In the genomic region with DNA sequence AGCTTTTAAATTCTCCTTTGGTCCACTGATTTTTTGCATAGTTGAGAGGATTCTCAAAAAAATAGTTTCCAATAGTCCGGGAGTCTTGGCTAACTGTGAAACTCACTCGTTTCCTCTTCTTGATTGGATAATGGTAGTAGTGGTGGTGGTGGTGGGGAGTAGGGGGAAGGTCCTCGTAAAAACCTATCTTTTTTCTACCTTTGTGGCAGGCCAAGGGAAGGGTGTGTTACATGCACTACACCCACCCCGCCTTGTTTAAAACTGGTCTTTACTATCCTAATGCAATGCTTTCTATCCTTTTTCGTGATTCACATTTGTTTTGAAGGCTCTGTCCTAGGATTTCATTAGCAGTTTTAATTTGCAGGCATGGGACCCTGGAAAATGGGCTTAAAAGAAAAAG, we compare ENCODE assay signal across 14 cellular contexts. TPM values are rescaled to one million over a fixed set of nuclear protein-coding genes. Genes with fewer than 3 reads are reported as not detected.
DNase-seq lines count a peak whose midpoint lies in the region; ATAC-seq, FAIRE-seq and TF ChIP-seq lines count a peak whose summit lies in the region.
"Had no signal": no experiment of that assay in that cellular context is flagged by ENCODE, and none has a peak within 500 bp of the region (broad histone marks: within the 10 kb centered on the region; RNA-seq: fewer than 3 reads in every experiment).

No MANE protein-coding gene starts in this region.

- peaks cover 17% of the 10 kb centered on the region for H4K20me1 ChIP-seq in HepG2 (ENCODE audit: insufficient read depth, low read length)

- H3K9me3 ChIP-seq in HepG2 (ENCODE audit: low read length), result no peaks in the 10 kb centered on the region
- H3K9me3 ChIP-seq in right lobe of liver, result no peaks in the 10 kb centered on the region
- no peaks in the 10 kb centered on the region for H3K9me3 ChIP-seq in duodenal mucosa (ENCODE audit: control insufficient read depth in 1 of 2, low read length in 2 of 2)

- 0 out of 2 replicates have a peak overlapping the region, but pooled peaks have one; percentile 91 for H3K4me2 ChIP-seq in HepG2 (ENCODE audit: low read depth, low read length)

- TF ChIP-seq CTCF in HepG2 (CRISPR knock-in tag; IDR thresholded peaks at IDR 0.05) (no peak), right lobe of liver (IDR thresholded peaks at IDR 0.05) (no peak), nephron progenitor cell (IDR thresholded peaks at IDR 0.05) (no peak)

- intact Hi-C loops in HepG2 (cut with micrococcal nuclease; ENCODE audit: unreplicated experiment), result loop anchor here (5.0 kb wide), 2 partner anchors 123 to 148 kb away; no protein-coding TSS in a partner anchor
- intact Hi-C loops in right lobe of liver (cut with DNase I), result no loop called here
- intact Hi-C loops in activated CD4-positive, alpha-beta memory T cell treated with anti-CD3 and anti-CD28 coated beads for 36 hours (cut with micrococcal nuclease), result loop anchor here (10.0 kb wide), 2 partner anchors 526 to 834 kb away; a partner anchor contains a TSS

- H3K9ac ChIP-seq in HepG2 (ENCODE audit: insufficient read depth, low read depth, low read length) (no peak overlapping the region), duodenal mucosa (ENCODE audit: low read depth in 1 of 2, low read length in 2 of 2) (no peak overlapping the region)

- in situ Hi-C loops in HepG2 (cut with HindIII; ENCODE audit: extremely low pct_ligation_motif_present, low pct_unique_long_range_greater_than_20kb), result loop anchor here (10.0 kb wide), 1 partner anchor 206 kb away; no protein-coding TSS in a partner anchor

- H3K4me3 Mint-ChIP-seq in nephron progenitor cell, result peak overlapping the region; percentile 98
- no peak overlapping the region for H3K4me3 Mint-ChIP-seq in activated CD4-positive, alpha-beta memory T cell treated with anti-CD3 and anti-CD28 coated beads for 36 hours
- H3K4me3 Mint-ChIP-seq: activated CD4-positive, alpha-beta T cell treated with anti-CD3 and anti-CD28 coated beads, Interleukin-2, amount 10 ng/mL, durations not matched to agents 24 days and 14 days had no signal

- peaks cover 5% of the 10 kb centered on the region for H3K27me3 Mint-ChIP-seq in nephron progenitor cell (ENCODE audit: low read depth, poor library complexity)
- H3K27me3 Mint-ChIP-seq in activated CD4-positive, alpha-beta memory T cell treated with anti-CD3 and anti-CD28 coated beads for 36 hours, result peaks cover 70% of the 10 kb centered on the region

- H3K27ac ChIP-seq in HepG2 (ENCODE audit: extremely low read length, insufficient read depth, low read length), result no peak overlapping the region
- H3K27ac ChIP-seq in right lobe of liver, result no peak overlapping the region
- H3K27ac ChIP-seq in duodenal mucosa (ENCODE audit: low read depth, low read length), result peak overlapping the region; percentile 13

- H3K4me1 Mint-ChIP-seq in nephron progenitor cell, result peaks cover 83% of the 10 kb centered on the region
- peaks cover 8% of the 10 kb centered on the region for H3K4me1 Mint-ChIP-seq in activated CD4-positive, alpha-beta memory T cell treated with anti-CD3 and anti-CD28 coated beads for 36 hours (ENCODE audit: low read depth)

- no peak overlapping the region for H2AFZ ChIP-seq in HepG2 (ENCODE audit: low read length)

- H3K36me3 Mint-ChIP-seq in nephron progenitor cell (ENCODE audit: low read depth), result no peaks in the 10 kb centered on the region
- H3K36me3 Mint-ChIP-seq in activated CD4-positive, alpha-beta memory T cell treated with anti-CD3 and anti-CD28 coated beads for 36 hours, result no peaks in the 10 kb centered on the region

- no peak for TF ChIP-seq EP300 in HepG2 (IDR thresholded peaks at IDR 0.05; ENCODE audit: low read depth in 2 of 2, low read length in 2 of 2)
- no peak for TF ChIP-seq EP300 in HepG2 (CRISPR knock-in tag; IDR thresholded peaks at IDR 0.05; ENCODE audit: borderline replicate concordance)

- no peaks in the 10 kb centered on the region; a peak in 3 of 5 replicates for H3K36me3 ChIP-seq in HepG2 (replicated peaks in 1 of 2; ENCODE audit: control insufficient read depth in 1 of 2, insufficient read depth in 2 of 2, low read length in 2 of 2)
- H3K36me3 ChIP-seq in right lobe of liver, result no peaks in the 10 kb centered on the region
- no peaks in the 10 kb centered on the region for H3K36me3 ChIP-seq in duodenal mucosa (ENCODE audit: control insufficient read depth in 1 of 2, insufficient read depth in 2 of 2, low read length in 2 of 2)

- peaks cover 86% of the 10 kb centered on the region for H3K79me2 ChIP-seq in HepG2 (ENCODE audit: insufficient read depth, low read length)

- ATAC-seq in HepG2 (no peak), right lobe of liver (no peak), HG02571 (IDR thresholded peaks at IDR 0.05; ENCODE audit: unreplicated experiment) (no peak)
- ATAC-seq: left cardiac atrium had no signal

- H3K4me1 ChIP-seq in HepG2 (ENCODE audit: insufficient read depth, low read length), result peaks cover 79% of the 10 kb centered on the region
- H3K4me1 ChIP-seq in right lobe of liver, result peaks cover 0 to 37% (median 5%) of the 10 kb centered on the region in 4 donors
- H3K4me1 ChIP-seq in duodenal mucosa (ENCODE audit: control insufficient read depth in 1 of 2, insufficient read depth in 2 of 2, low read length in 2 of 2), result peaks cover 22 to 32% of the 10 kb centered on the region in 2 donors

- 93% methylated on average over 5 of the region's 5 CpGs for WGBS in HepG2 (ENCODE audit: low lambda C conversion rate)
- 60% methylated on average over 5 of the region's 5 CpGs for WGBS in right lobe of liver (ENCODE audit: insufficient coverage, low coverage, low lambda C conversion rate, missing lambda C conversion rate)

- no peak for TF ChIP-seq RAD21 in HepG2 (CRISPR knock-in tag; IDR thresholded peaks at IDR 0.05)

- CTCF ChIA-PET in HepG2 (lab: Yijun Ruan, JAX; ENCODE audit: low intra/inter-chr PET ratio, low total read pairs), result no interaction called here
- CTCF ChIA-PET in activated CD4-positive, alpha-beta memory T cell treated with anti-CD3 and anti-CD28 coated beads for 36 hours (lab: Charles Lee), result no interaction called here

- no peak for TF ChIP-seq POLR2A in HepG2 (IDR thresholded peaks at IDR 0.05; ENCODE audit: insufficient read depth in 1 of 2, low read depth in 2 of 2, low read length in 2 of 2)
- no peak for TF ChIP-seq POLR2A in right lobe of liver (IDR thresholded peaks at IDR 0.05)

- DNase-seq in HepG2 (ENCODE audit: low spot score), result no peak
- DNase-seq in right lobe of liver, result no peak
- DNase-seq in nephron progenitor cell, result no peak
- DNase-seq in amygdala (lab: John Stamatoyannopoulos, UW), result no peak
- no peak for DNase-seq in activated CD4-positive, alpha-beta memory T cell treated with anti-CD3 and anti-CD28 coated beads for 36 hours
- no peak for DNase-seq in COR-L47 (lab: John Stamatoyannopoulos, UW)
- DNase-seq: activated CD4-positive, alpha-beta T cell treated with anti-CD3 and anti-CD28 coated beads, Interleukin-2, amount 10 ng/mL, durations not matched to agents 24 days and 14 days; activated effector memory CD4-positive, alpha-beta T cell treated with Interleukin-2 at 50 U/mL for 16 hours; central memory CD4-positive, alpha-beta T cell; left cardiac atrium; NCI-H524 had no signal

- POLR2A ChIA-PET in HepG2 (lab: Yijun Ruan, JAX), result interaction anchor here (1.5 to 3.0 kb wide), 2 partner anchors 13 to 167 kb away, joined by 4 to 20 read pairs; no protein-coding TSS in a partner anchor
- POLR2A ChIA-PET in activated CD4-positive, alpha-beta memory T cell treated with anti-CD3 and anti-CD28 coated beads for 36 hours (lab: Charles Lee), result no interaction called here

- H3K27ac Mint-ChIP-seq in nephron progenitor cell, result peak overlapping the region; percentile 77
- H3K27ac Mint-ChIP-seq in activated CD4-positive, alpha-beta memory T cell treated with anti-CD3 and anti-CD28 coated beads for 36 hours, result no peak overlapping the region
- H3K27ac Mint-ChIP-seq: activated CD4-positive, alpha-beta T cell treated with anti-CD3 and anti-CD28 coated beads, Interleukin-2, amount 10 ng/mL, durations not matched to agents 24 days and 14 days had no signal

- no peaks in the 10 kb centered on the region for H3K27me3 ChIP-seq in HepG2 (ENCODE audit: control insufficient read depth in 1 of 2, insufficient read depth in 2 of 2, low read length in 2 of 2)
- no peaks in the 10 kb centered on the region for H3K27me3 ChIP-seq in right lobe of liver
- H3K27me3 ChIP-seq in duodenal mucosa (ENCODE audit: control insufficient read depth in 1 of 2, insufficient read depth in 2 of 2, low read length in 2 of 2), result no peaks in the 10 kb centered on the region

- BruUV-seq in HepG2 (replicated peaks; lab: Mats Ljungman, UMichigan), result no TSS peak

- H3K9me3 Mint-ChIP-seq in nephron progenitor cell, result no peaks in the 10 kb centered on the region
- no peaks in the 10 kb centered on the region for H3K9me3 Mint-ChIP-seq in activated CD4-positive, alpha-beta memory T cell treated with anti-CD3 and anti-CD28 coated beads for 36 hours
- H3K9me3 Mint-ChIP-seq: activated CD4-positive, alpha-beta T cell treated with anti-CD3 and anti-CD28 coated beads, Interleukin-2, amount 10 ng/mL, durations not matched to agents 24 days and 14 days had no signal

- FAIRE-seq in HepG2 (lab: Jason Lieb, UNC), result no peak
- FAIRE-seq: frontal cortex had no signal

- H3K4me3 ChIP-seq in HepG2 (replicated peaks in 1 of 3; ENCODE audit: insufficient read depth in 1 of 3, low read depth in 2 of 3, low read length in 3 of 3) (no peak overlapping the region), right lobe of liver (no peak overlapping the region), duodenal mucosa (ENCODE audit: low read depth in 1 of 2, low read length in 2 of 2) (no peak overlapping the region)

RNA-seq across cellular contexts. Expression of a gene that starts 4.8 kb away (rescaled TPM):
- total RNA-seq in HepG2 (2016; rRNA removed; fragmentation: Illumina TruSeq; extraction: Trizol), result 30.5 and 40.7 TPM in 2 replicates
- total RNA-seq in HepG2 (2016; cell fraction: cytosol; rRNA removed; fragmentation: Illumina TruSeq; extraction: Trizol; ENCODE audit: low read depth), result 8.3 and 11.7 TPM in 2 replicates
- total RNA-seq in HepG2 (2016; cell fraction: insoluble cytoplasmic fraction; rRNA removed; fragmentation: Illumina TruSeq; extraction: Trizol), result 29.5 and 36.2 TPM in 2 replicates
- total RNA-seq in HepG2 (2016; cell fraction: membrane; rRNA removed; fragmentation: Illumina TruSeq; extraction: Trizol), result 23.8 and 25.3 TPM in 2 replicates
- total RNA-seq in HepG2 (2016; cell fraction: nucleus; rRNA removed; fragmentation: Illumina TruSeq; extraction: Trizol), result 42.8 and 45.0 TPM in 2 replicates
- 17.0 and 20.1 TPM in 2 replicates for polyA plus RNA-seq in HepG2 (2011; rRNA removed)
- 13.0 and 14.1 TPM in 2 replicates for polyA plus RNA-seq in HepG2 (2011; cell fraction: cytosol; rRNA removed)
- polyA plus RNA-seq in HepG2 (2011; cell fraction: nucleus; rRNA removed), result 33.6 and 34.8 TPM in 2 replicates
- 25.7 and 29.3 TPM in 2 replicates for polyA plus RNA-seq in HepG2 (2012)
- polyA plus RNA-seq in HepG2 (2016; cell fraction: cytosol; fragmentation: Illumina TruSeq; extraction: Trizol; ENCODE audit: low read depth), result 0.77 and 0.92 TPM in 2 replicates
- 19.7 and 21.0 TPM in 2 replicates for polyA plus RNA-seq in HepG2 (2016; cell fraction: insoluble cytoplasmic fraction; fragmentation: Illumina TruSeq; extraction: Trizol; ENCODE audit: low read depth)
- polyA plus RNA-seq in HepG2 (2016; cell fraction: membrane; fragmentation: Illumina TruSeq; extraction: Trizol; ENCODE audit: low read depth), result 2.6 and 3.3 TPM in 2 replicates
- polyA plus RNA-seq in HepG2 (2016; cell fraction: nucleus; fragmentation: Illumina TruSeq; extraction: Trizol; ENCODE audit: insufficient read depth, low read depth), result 21.1 and 21.8 TPM in 2 replicates
- polyA minus RNA-seq in HepG2 (2011; rRNA and poly(A)+ RNA removed; ENCODE audit: low replicate concordance), result 45.9 and 178 TPM in 2 replicates
- polyA minus RNA-seq in HepG2 (2011; cell fraction: cytosol; rRNA and poly(A)+ RNA removed), result 37.4 and 37.9 TPM in 2 replicates
- 69.4 and 79.4 TPM in 2 replicates for polyA minus RNA-seq in HepG2 (2011; cell fraction: nucleus; rRNA and poly(A)+ RNA removed)
- total RNA-seq in right lobe of liver, result 10 to 100 TPM; 28.3 to 41.5 (median 32.2) TPM
- 1 to 10 TPM; 1.0 to 1.5 TPM for total RNA-seq in activated CD4-positive, alpha-beta memory T cell treated with anti-CD3 and anti-CD28 coated beads for 36 hours

Comparison
In these comparisons a context has a peak if more than half of its experiments do, and no peak if none do; other contexts are left out.
1. intact Hi-C loops: an anchor here in HepG2 (5.0 kb wide) and activated CD4-positive, alpha-beta memory T cell treated with anti-CD3 and anti-CD28 coated beads for 36 hours (10.0 kb wide); none called in right lobe of liver.